1 cellular context compared by ENCODE assay signal in the genomic region with DNA sequence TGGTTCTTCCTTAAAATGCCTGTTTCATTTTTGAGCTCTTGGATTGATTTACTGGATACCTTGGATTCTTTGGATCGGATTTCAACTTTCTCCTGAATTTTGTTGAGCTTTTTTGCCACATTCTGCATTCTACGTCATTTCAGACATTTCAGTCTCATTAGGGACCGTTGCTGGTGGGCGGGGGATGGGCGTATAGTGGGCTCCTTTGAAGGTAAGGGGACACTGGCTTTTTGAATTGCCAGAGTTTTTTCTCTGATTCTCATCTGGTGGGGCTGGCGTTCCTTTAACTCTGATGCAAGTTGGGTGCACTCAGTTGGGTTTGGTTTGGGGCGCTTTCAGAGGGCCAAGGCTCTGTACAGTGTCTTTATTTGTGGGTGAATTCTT.
TF ChIP-seq lines count a peak whose summit lies in the region.

No MANE protein-coding gene starts in this region.

TF ChIP-seq in GM12878, 131 proteins besides CTCF, POLR2A, EP300 and RAD21 (continued from another document):
- TF ChIP-seq, protein P1, sequence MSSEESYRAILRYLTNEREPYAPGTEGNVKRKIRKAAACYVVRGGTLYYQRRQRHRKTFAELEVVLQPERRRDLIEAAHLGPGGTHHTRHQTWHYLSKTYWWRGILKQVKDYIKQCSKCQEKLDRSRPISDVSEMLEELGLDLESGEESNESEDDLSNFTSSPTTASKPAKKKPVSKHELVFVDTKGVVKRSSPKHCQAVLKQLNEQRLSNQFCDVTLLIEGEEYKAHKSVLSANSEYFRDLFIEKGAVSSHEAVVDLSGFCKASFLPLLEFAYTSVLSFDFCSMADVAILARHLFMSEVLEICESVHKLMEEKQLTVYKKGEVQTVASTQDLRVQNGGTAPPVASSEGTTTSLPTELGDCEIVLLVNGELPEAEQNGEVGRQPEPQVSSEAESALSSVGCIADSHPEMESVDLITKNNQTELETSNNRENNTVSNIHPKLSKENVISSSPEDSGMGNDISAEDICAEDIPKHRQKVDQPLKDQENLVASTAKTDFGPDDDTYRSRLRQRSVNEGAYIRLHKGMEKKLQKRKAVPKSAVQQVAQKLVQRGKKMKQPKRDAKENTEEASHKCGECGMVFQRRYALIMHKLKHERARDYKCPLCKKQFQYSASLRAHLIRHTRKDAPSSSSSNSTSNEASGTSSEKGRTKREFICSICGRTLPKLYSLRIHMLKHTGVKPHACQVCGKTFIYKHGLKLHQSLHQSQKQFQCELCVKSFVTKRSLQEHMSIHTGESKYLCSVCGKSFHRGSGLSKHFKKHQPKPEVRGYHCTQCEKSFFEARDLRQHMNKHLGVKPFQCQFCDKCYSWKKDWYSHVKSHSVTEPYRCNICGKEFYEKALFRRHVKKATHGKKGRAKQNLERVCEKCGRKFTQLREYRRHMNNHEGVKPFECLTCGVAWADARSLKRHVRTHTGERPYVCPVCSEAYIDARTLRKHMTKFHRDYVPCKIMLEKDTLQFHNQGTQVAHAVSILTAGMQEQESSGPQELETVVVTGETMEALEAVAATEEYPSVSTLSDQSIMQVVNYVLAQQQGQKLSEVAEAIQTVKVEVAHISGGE (CRISPR knock-in tag; IDR thresholded peaks at IDR 0.05): no peak
- TF ChIP-seq, protein P2, sequence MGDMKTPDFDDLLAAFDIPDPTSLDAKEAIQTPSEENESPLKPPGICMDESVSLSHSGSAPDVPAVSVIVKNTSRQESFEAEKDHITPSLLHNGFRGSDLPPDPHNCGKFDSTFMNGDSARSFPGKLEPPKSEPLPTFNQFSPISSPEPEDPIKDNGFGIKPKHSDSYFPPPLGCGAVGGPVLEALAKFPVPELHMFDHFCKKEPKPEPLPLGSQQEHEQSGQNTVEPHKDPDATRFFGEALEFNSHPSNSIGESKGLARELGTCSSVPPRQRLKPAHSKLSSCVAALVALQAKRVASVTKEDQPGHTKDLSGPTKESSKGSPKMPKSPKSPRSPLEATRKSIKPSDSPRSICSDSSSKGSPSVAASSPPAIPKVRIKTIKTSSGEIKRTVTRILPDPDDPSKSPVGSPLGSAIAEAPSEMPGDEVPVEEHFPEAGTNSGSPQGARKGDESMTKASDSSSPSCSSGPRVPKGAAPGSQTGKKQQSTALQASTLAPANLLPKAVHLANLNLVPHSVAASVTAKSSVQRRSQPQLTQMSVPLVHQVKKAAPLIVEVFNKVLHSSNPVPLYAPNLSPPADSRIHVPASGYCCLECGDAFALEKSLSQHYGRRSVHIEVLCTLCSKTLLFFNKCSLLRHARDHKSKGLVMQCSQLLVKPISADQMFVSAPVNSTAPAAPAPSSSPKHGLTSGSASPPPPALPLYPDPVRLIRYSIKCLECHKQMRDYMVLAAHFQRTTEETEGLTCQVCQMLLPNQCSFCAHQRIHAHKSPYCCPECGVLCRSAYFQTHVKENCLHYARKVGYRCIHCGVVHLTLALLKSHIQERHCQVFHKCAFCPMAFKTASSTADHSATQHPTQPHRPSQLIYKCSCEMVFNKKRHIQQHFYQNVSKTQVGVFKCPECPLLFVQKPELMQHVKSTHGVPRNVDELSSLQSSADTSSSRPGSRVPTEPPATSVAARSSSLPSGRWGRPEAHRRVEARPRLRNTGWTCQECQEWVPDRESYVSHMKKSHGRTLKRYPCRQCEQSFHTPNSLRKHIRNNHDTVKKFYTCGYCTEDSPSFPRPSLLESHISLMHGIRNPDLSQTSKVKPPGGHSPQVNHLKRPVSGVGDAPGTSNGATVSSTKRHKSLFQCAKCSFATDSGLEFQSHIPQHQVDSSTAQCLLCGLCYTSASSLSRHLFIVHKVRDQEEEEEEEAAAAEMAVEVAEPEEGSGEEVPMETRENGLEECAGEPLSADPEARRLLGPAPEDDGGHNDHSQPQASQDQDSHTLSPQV (IDR thresholded peaks at IDR 0.05): no peak
- no peak for TF ChIP-seq ATF7 (IDR thresholded peaks at IDR 0.05; ENCODE audit: low read depth)
